Comparison of ENCODE assay signal across 1 cellular context in the genomic region with DNA sequence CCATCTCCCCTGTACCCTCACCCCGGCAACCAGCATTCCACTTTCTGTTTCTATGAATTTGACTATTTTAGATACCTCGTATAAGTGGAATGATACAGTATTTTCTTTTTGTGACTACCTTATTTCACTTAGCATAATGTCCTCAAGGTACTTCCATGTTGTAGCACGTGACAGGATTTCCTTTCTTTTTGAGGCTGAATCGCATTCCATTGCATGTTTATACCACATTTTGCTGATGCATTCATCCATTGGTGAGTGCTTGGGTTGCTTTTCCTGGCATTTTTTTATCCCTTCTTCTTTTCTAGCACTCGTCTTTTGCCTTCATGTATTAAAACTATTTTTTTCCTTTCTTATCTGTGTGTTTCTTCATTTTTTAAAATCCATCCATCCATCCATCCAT.
TF ChIP-seq lines count a peak whose summit lies in the region.

No MANE protein-coding gene starts in this region.

TF ChIP-seq in HepG2, 621 proteins besides CTCF, POLR2A, EP300 and RAD21 (continued from another document):
- TF ChIP-seq ZNF121 (CRISPR knock-in tag; IDR thresholded peaks at IDR 0.05) (no peak), ZMYM4 (CRISPR knock-in tag; IDR thresholded peaks at IDR 0.05) (no peak), ZNF317 (CRISPR knock-in tag; IDR thresholded peaks at IDR 0.05) (no peak)
